8 cellular contexts compared by ENCODE assay signal in genomic region chr13:44470623-44471562, GRCh38.
A peak's percentile ranks its signal among the peaks of the same experiment; 100 is the strongest.
DNase-seq lines count a peak whose midpoint lies in the region; ATAC-seq and TF ChIP-seq lines count a peak whose summit lies in the region.

No MANE protein-coding gene starts in this region.

- H3K36me3 Mint-ChIP-seq in Caco-2 (ENCODE audit: insufficient read depth, unreplicated experiment) = no peaks in the 10 kb centered on the region
- H3K36me3 Mint-ChIP-seq in activated naive CD8-positive, alpha-beta T cell treated with anti-CD3 and anti-CD28 coated beads for 36 hours = no peaks in the 10 kb centered on the region

- peak; percentile 45 for ATAC-seq in left lung
- no peak for ATAC-seq in GM18505 (IDR thresholded peaks at IDR 0.05; ENCODE audit: unreplicated experiment)
- no peak for ATAC-seq in GM18868 (IDR thresholded peaks at IDR 0.05; ENCODE audit: unreplicated experiment)

- H3K9me3 Mint-ChIP-seq in Caco-2 (ENCODE audit: unreplicated experiment) = no peaks in the 10 kb centered on the region
- no peaks in the 10 kb centered on the region for H3K9me3 Mint-ChIP-seq in activated naive CD8-positive, alpha-beta T cell treated with anti-CD3 and anti-CD28 coated beads for 36 hours

- H3K4me1 ChIP-seq in Caco-2 (peaks cover 19% of the 10 kb centered on the region), adipocyte (ENCODE audit: control insufficient read depth, insufficient read depth, low read length) (peaks cover 20% of the 10 kb centered on the region), left lung (peaks cover 0 to 11% of the 10 kb centered on the region in 2 donors)

- H3K27me3 Mint-ChIP-seq in Caco-2 (ENCODE audit: insufficient read depth, unreplicated experiment) = no peaks in the 10 kb centered on the region
- H3K27me3 Mint-ChIP-seq in activated naive CD8-positive, alpha-beta T cell treated with anti-CD3 and anti-CD28 coated beads for 36 hours = no peaks in the 10 kb centered on the region

- H3K9me3 ChIP-seq in Caco-2 (no peaks in the 10 kb centered on the region), adipocyte (ENCODE audit: control insufficient read depth, low read length) (no peaks in the 10 kb centered on the region), left lung (no peaks in the 10 kb centered on the region)

- BruUV-seq in Caco-2 (replicated peaks; lab: Mats Ljungman, UMichigan) = no TSS peak

- no peaks in the 10 kb centered on the region for H3K36me3 ChIP-seq in Caco-2 (ENCODE audit: control insufficient read depth, insufficient read depth, low read length)
- no peaks in the 10 kb centered on the region for H3K36me3 ChIP-seq in adipocyte (ENCODE audit: control insufficient read depth, insufficient read depth, low read length, severe bottlenecking)
- no peaks in the 10 kb centered on the region for H3K36me3 ChIP-seq in left lung

- DNase-seq in Caco-2 (peak in 1 of 2 experiments; percentile 39), M059J (ENCODE audit: low read depth) (peak; percentile 38), adipocyte (ENCODE audit: low read depth) (peak; percentile 56), left lung (no peak), NCI-H187 treated with DMSO at 0.1 percent for 48 hours (lab: John Stamatoyannopoulos, UW) (no peak)
- DNase-seq in activated naive CD8-positive, alpha-beta T cell treated with anti-CD3 and anti-CD28 coated beads for 36 hours = no peak

- POLR2A ChIA-PET in Caco-2 (lab: Charles Lee) = no interaction called here

- CTCF ChIA-PET in Caco-2 (lab: Charles Lee) = no interaction called here

- no peak overlapping the region for H3K4me3 Mint-ChIP-seq in Caco-2 (ENCODE audit: unreplicated experiment)
- H3K4me3 Mint-ChIP-seq in activated naive CD8-positive, alpha-beta T cell treated with anti-CD3 and anti-CD28 coated beads for 36 hours = no peak overlapping the region

- TF ChIP-seq CTCF in Caco-2 (IDR thresholded peaks at IDR 0.05; ENCODE audit: insufficient read depth in 1 of 2, low read depth in 1 of 2, low read length in 1 of 2, severe bottlenecking in 1 of 2, unreplicated experiment in 1 of 2) (peak; percentile 55 to 66), left lung (IDR thresholded peaks at IDR 0.05) (peak; percentile 30 to 42)

- intact Hi-C loops in Caco-2 (cut with micrococcal nuclease; ENCODE audit: unreplicated experiment) = loop anchor here (1.0 to 5.0 kb wide), 3 partner anchors 32 to 566 kb away; no protein-coding TSS in a partner anchor
- intact Hi-C loops in left lung (cut with DNase I) = no loop called here

- H3K4me3 ChIP-seq in Caco-2 (ENCODE audit: low read depth, low read length) = no peak overlapping the region
- H3K4me3 ChIP-seq in adipocyte (ENCODE audit: low read length) = no peak overlapping the region
- H3K4me3 ChIP-seq in left lung = no peak overlapping the region

- peaks cover 15% of the 10 kb centered on the region for H3K4me1 Mint-ChIP-seq in Caco-2 (ENCODE audit: low read depth, unreplicated experiment)
- H3K4me1 Mint-ChIP-seq in activated naive CD8-positive, alpha-beta T cell treated with anti-CD3 and anti-CD28 coated beads for 36 hours = peaks cover 9% of the 10 kb centered on the region

- H3K27ac Mint-ChIP-seq in Caco-2 (ENCODE audit: unreplicated experiment) = no peak overlapping the region
- H3K27ac Mint-ChIP-seq in activated naive CD8-positive, alpha-beta T cell treated with anti-CD3 and anti-CD28 coated beads for 36 hours = no peak overlapping the region

- TF ChIP-seq POLR2A in GM18505 (IDR thresholded peaks at IDR 0.05; ENCODE audit: borderline replicate concordance, extremely low read depth, insufficient read depth, insufficient read length) = no peak

- H3K27ac ChIP-seq in left lung = no peak overlapping the region

- H3K9ac ChIP-seq in adipocyte (ENCODE audit: low read length) = peak overlapping the region; percentile 24

- H3K27me3 ChIP-seq in Caco-2 (replicated peaks; ENCODE audit: control insufficient read depth, insufficient read depth, low read length) (no peaks in the 10 kb centered on the region), adipocyte (replicated peaks; ENCODE audit: control insufficient read depth, insufficient read depth, low read length) (no peaks in the 10 kb centered on the region), left lung (no peaks in the 10 kb centered on the region)

Comparison
In these comparisons a context has a peak if more than half of its experiments do, and no peak if none do; other contexts are left out.
1. DNase-seq: peak in M059J (single experiment) and adipocyte (single experiment); none in left lung (0 of 2), NCI-H187 treated with DMSO at 0.1 percent for 48 hours (single experiment) and activated naive CD8-positive, alpha-beta T cell treated with anti-CD3 and anti-CD28 coated beads for 36 hours (single experiment).